Comparison of ENCODE assay signal across 1 cellular context in the genomic region with DNA sequence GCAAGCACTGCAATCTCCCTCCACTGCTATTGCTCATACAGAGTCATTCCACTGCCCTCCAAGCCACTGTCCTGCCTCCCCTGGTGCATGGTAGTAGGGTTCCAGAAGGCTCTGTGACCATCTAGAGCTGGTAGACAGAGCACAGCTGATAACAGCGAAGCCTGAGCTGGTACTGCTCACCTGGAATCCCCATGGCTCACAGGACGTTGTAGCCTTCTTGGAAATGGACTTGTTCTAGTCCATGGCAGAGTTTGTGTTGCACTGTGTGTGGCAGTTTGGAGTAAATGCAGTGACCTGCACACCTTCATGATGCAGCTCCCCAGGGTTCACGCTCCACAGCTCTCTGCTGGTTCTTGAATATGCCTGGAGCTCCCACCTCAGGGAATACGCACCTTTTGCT.
TF ChIP-seq lines count a peak whose summit lies in the region.

No MANE protein-coding gene starts in this region.

TF ChIP-seq in K562, 482 proteins besides CTCF, POLR2A, EP300 and RAD21:
- TF ChIP-seq MECOM (CRISPR knock-in tag; IDR thresholded peaks at IDR 0.05) (no peak), ZNF311 (CRISPR knock-in tag; IDR thresholded peaks at IDR 0.05) (peak; percentile 75; the same call in 1 of the 2 replicates), ZNF263 (CRISPR knock-in tag; IDR thresholded peaks at IDR 0.05; ENCODE audit: borderline replicate concordance) (peak; percentile 25; the same call in 1 of the 2 replicates), ZBTB17 (CRISPR knock-in tag; IDR thresholded peaks at IDR 0.05) (peak; percentile 28; the same call in 1 of the 2 replicates)
